9 cellular contexts compared by ENCODE assay signal in the genomic region with DNA sequence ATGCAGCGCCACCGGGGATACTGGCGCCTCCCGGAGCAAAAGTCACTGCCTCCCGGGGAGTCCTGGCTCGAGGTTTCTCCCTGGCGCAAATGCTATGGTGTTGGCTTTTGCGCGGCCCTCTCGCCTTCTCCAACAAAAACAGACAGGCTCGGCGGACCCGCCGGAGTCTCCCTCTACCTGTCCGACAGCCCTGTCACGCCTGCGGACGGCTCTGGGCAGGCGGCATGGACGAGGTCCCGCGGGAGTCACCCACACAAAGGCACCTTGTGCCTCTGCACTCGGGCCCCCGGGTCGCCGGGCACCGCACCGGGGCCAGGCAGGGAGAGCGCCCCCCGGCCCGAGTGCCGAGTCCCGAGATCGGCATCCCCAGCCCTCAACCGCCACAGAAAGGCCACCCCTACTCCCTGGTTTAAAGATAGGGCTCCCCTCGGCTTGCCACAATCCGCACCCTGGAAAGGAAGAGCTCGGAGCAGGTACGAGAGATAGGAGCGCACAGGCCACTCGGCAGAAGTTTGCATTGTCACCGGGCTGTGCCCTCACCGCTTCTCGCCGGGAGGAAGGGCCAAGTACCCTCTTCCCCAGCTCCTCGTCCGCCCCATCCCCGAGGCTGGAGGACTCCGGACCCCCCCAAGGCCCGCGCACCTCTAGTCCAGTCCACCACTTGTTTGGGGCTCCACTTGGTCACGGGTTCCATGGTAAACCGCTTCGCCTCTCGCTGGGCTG. TPM values are rescaled to one million over a fixed set of nuclear protein-coding genes. Genes with fewer than 3 reads are reported as not detected.
DNase-seq lines count a peak whose midpoint lies in the region; ATAC-seq and TF ChIP-seq lines count a peak whose summit lies in the region.
"Had no signal": no experiment of that assay in that cellular context is flagged by ENCODE, and none has a peak within 500 bp of the region (broad histone marks: within the 10 kb centered on the region; RNA-seq: fewer than 3 reads in every experiment).

No MANE protein-coding gene starts in this region.

- no peaks in the 10 kb centered on the region for H3K9me2 ChIP-seq in hepatocyte (replicated peaks; ENCODE audit: insufficient read depth)

- no peak overlapping the region for H3K27ac Mint-ChIP-seq in activated naive CD8-positive, alpha-beta T cell

- peaks cover 84% of the 10 kb centered on the region for H3K27me3 ChIP-seq in HUES6 (ENCODE audit: control insufficient read depth, insufficient read depth, low read length)
- H3K27me3 ChIP-seq in hepatocyte: no peaks in the 10 kb centered on the region

- H3K36me3 ChIP-seq in HUES6 (ENCODE audit: control insufficient read depth, insufficient read depth, low read length) (no peaks in the 10 kb centered on the region), hepatocyte (replicated peaks; ENCODE audit: insufficient read depth, low read depth) (no peaks in the 10 kb centered on the region)

- peak overlapping the region; percentile 35 for H2AFZ ChIP-seq in hepatocyte

- peak; percentile 20 for ATAC-seq in GM21381 (IDR thresholded peaks at IDR 0.05; ENCODE audit: unreplicated experiment)

- no peaks in the 10 kb centered on the region for H3K9me3 ChIP-seq in HUES6 (ENCODE audit: control insufficient read depth, insufficient read depth, low read depth, low read length)
- H3K9me3 ChIP-seq in hepatocyte (ENCODE audit: low read depth): no peaks in the 10 kb centered on the region

- H3K4me1 Mint-ChIP-seq in activated naive CD8-positive, alpha-beta T cell (ENCODE audit: low read depth): peaks cover 12% of the 10 kb centered on the region

- H3K4me1 ChIP-seq in HUES6 (ENCODE audit: control insufficient read depth, insufficient read depth, low read length) (peaks cover 24% of the 10 kb centered on the region), hepatocyte (ENCODE audit: insufficient read depth) (peaks cover 50% of the 10 kb centered on the region)

- H3K79me2 ChIP-seq in hepatocyte: peaks cover 51% of the 10 kb centered on the region

- H3K27me3 Mint-ChIP-seq in activated naive CD8-positive, alpha-beta T cell: peaks cover 29% of the 10 kb centered on the region

- peak overlapping the region; percentile 36 for H3K4me3 Mint-ChIP-seq in activated naive CD8-positive, alpha-beta T cell

- H3K4me2 ChIP-seq in hepatocyte: peak overlapping the region; percentile 84

- peak overlapping the region; percentile 13; the same call in 1 of the 2 replicates for H3K27ac ChIP-seq in HUES6 (ENCODE audit: low read depth, low read length)
- peak overlapping the region; percentile 94 for H3K27ac ChIP-seq in hepatocyte

- H3K9ac ChIP-seq in HUES6 (ENCODE audit: low read length): peak overlapping the region; percentile 82

- H3K4me3 ChIP-seq in HUES6 (ENCODE audit: low read depth, low read length) (peak overlapping the region; percentile 86), hepatocyte (peak overlapping the region; percentile 86), skeletal muscle cell (ENCODE audit: low read depth, low read length) (peak overlapping the region; percentile 92)

- peaks cover 35% of the 10 kb centered on the region for H4K20me1 ChIP-seq in hepatocyte (ENCODE audit: insufficient read depth, poor library complexity, severe bottlenecking)

- peak; percentile 64 for DNase-seq in D341Med (ENCODE audit: low spot score)
- DNase-seq in hepatocyte (ENCODE audit: low spot score): peak; percentile 56
- DNase-seq in skeletal muscle cell (ENCODE audit: low read depth): no peak
- no peak for DNase-seq in COLO829 (ENCODE audit: low spot score)
- DNase-seq in putamen (ENCODE audit: low spot score): no peak

- TF ChIP-seq CTCF in hepatocyte (IDR thresholded peaks at IDR 0.05; ENCODE audit: poor library complexity): no peak

- 1% methylated on average over 54 of the region's 55 CpGs for WGBS in hepatocyte (ENCODE audit: low lambda C conversion rate, missing lambda C conversion rate)

- no peaks in the 10 kb centered on the region for H3K9me3 Mint-ChIP-seq in activated naive CD8-positive, alpha-beta T cell (ENCODE audit: low read depth)

- H3K36me3 Mint-ChIP-seq in activated naive CD8-positive, alpha-beta T cell: no peaks in the 10 kb centered on the region

RNA-seq across cellular contexts. Expression of a gene that starts 0.9 kb away (rescaled TPM):
- total RNA-seq in hepatocyte: 21.8 and 23.9 TPM in 2 replicates
- polyA plus RNA-seq in hepatocyte: 22.4 and 27.4 TPM in 2 replicates
- total RNA-seq: T-helper 2 cell treated with Interferon-gamma antibody and Interleukin-4, amounts not matched to agents 100 ng/mL and 5 ng/mL, for 36 hours had no signal

Comparison
In these comparisons a context has a peak if more than half of its experiments do, and no peak if none do; other contexts are left out.
1. DNase-seq: peak in D341Med (single experiment) and hepatocyte (single experiment); none in skeletal muscle cell (single experiment), COLO829 (single experiment) and putamen (single experiment).
2. Peak in every context shown above with its lines, with median percentiles within 50 percentile points of each other: H3K4me3 ChIP-seq.